28 cellular contexts compared by ENCODE assay signal in genomic region chr4:131013226-131013625, GRCh38.
"Had no signal": no experiment of that assay in that cellular context is flagged by ENCODE, and none has a peak within 500 bp of the region (broad histone marks: within the 10 kb centered on the region; RNA-seq: fewer than 3 reads in every experiment).

No MANE protein-coding gene starts in this region.

- ATAC-seq: naive thymus-derived CD8-positive, alpha-beta T cell; natural killer cell treated with Interleukin-12 subunit alpha and Interleukin-12 subunit beta and Interleukin-15 and Interleukin-18, amount 100 ng/mL, for 72 hours; pancreas; psoas muscle; right cardiac atrium; right lobe of liver; stimulated activated effector memory CD8-positive, alpha-beta T cell treated with anti-CD3 and anti-CD28 coated beads, Interleukin-12 subunit alpha, Interleukin-12 subunit beta, amount 100 ng/mL, for 72 hours; stimulated activated naive B cell treated with anti-CD40 and anti-IgM and Interleukin-4, amounts not matched to agents 10 μg/mL and 1 μg/mL and 100 μg/mL, for 72 hours had no signal

- H3K4me3 ChIP-seq: pancreas, psoas muscle, right lobe of liver, sigmoid colon, stomach, thoracic aorta, thyroid gland, tibial nerve, upper lobe of left lung, vagina had no signal

- FAIRE-seq: pancreas, small intestine, urothelium cell line had no signal

- H3K36me3 Mint-ChIP-seq: naive thymus-derived CD8-positive, alpha-beta T cell; natural killer cell treated with Interleukin-12 subunit alpha and Interleukin-12 subunit beta and Interleukin-15 and Interleukin-18, amount 100 ng/mL, for 72 hours; stimulated activated effector memory CD8-positive, alpha-beta T cell treated with anti-CD3 and anti-CD28 coated beads, Interleukin-12 subunit alpha, Interleukin-12 subunit beta, amount 100 ng/mL, for 72 hours; stimulated activated naive B cell treated with anti-CD40 and anti-IgM and Interleukin-4, amounts not matched to agents 10 μg/mL and 1 μg/mL and 100 μg/mL, for 72 hours had no signal

- H3K36me3 ChIP-seq: neutrophil, pancreas, right lobe of liver, sigmoid colon, stomach, thoracic aorta, thyroid gland, tibial nerve, upper lobe of left lung, vagina had no signal

- H3K27me3 ChIP-seq: neutrophil, pancreas, right lobe of liver, sigmoid colon, stomach, thyroid gland, tibial nerve, upper lobe of left lung, vagina had no signal

- H3K27ac ChIP-seq: neutrophil, pancreas, psoas muscle, right lobe of liver, sigmoid colon, stomach, thoracic aorta, thyroid gland, tibial nerve, upper lobe of left lung, vagina had no signal

- H3K9me3 Mint-ChIP-seq: nephron progenitor cell, neural crest cell had no signal

- H3K4me1 ChIP-seq: pancreas, psoas muscle, right lobe of liver, sigmoid colon, stomach, thyroid gland, tibial nerve, upper lobe of left lung, vagina had no signal

- H3K9me3 ChIP-seq: neutrophil, pancreas, psoas muscle, right lobe of liver, thoracic aorta, thyroid gland, tibial nerve, upper lobe of left lung, vagina had no signal

- DNase-seq: naive thymus-derived CD8-positive, alpha-beta T cell; nephron progenitor cell; nucleus accumbens; pancreas; psoas muscle; right cardiac atrium; right lobe of liver; sigmoid colon; small intestine; stimulated activated CD4-positive, alpha-beta T cell treated with anti-CD3 and anti-CD28 coated beads, Interleukin-15, amount 100 ng/mL, for 24 hours; stimulated activated CD4-positive, alpha-beta T cell treated with anti-CD3 and anti-CD28 coated beads, Interleukin-2, amount 100 ng/mL, for 24 hours; stimulated activated CD4-positive, alpha-beta T cell treated with anti-CD3 and anti-CD28 coated beads, Interleukin-2, amount 100 ng/mL, for 48 hours; stimulated activated CD4-positive, alpha-beta T cell treated with anti-CD3 and anti-CD28 coated beads, Interleukin-4, amount 100 ng/mL, for 24 hours; stimulated activated naive B cell treated with anti-CD40 and anti-IgM and Interleukin-4, amounts not matched to agents 10 μg/mL and 1 μg/mL and 100 μg/mL, for 72 hours; stimulated activated naive CD4-positive, alpha-beta T cell treated with Interleukin-2 at 50 U/mL for 16 hours; stomach; thyroid gland; trophoblast cell; upper lobe of left lung had no signal

- H3K27me3 Mint-ChIP-seq: naive thymus-derived CD8-positive, alpha-beta T cell; natural killer cell treated with Interleukin-12 subunit alpha and Interleukin-12 subunit beta and Interleukin-15 and Interleukin-18, amount 100 ng/mL, for 72 hours; stimulated activated naive B cell treated with anti-CD40 and anti-IgM and Interleukin-4, amounts not matched to agents 10 μg/mL and 1 μg/mL and 100 μg/mL, for 72 hours; stimulated activated naive CD8-positive, alpha-beta T cell treated with anti-CD3 and anti-CD28 coated beads, Interleukin-15, Interleukin-2, amounts not matched to agents 100 ng/mL and 50 ng/mL, for 24 hours had no signal

- H3K4me1 Mint-ChIP-seq: naive thymus-derived CD8-positive, alpha-beta T cell; nephron progenitor cell; neural crest cell; stimulated activated effector memory CD8-positive, alpha-beta T cell treated with anti-CD3 and anti-CD28 coated beads, Interleukin-12 subunit alpha, Interleukin-12 subunit beta, amount 100 ng/mL, for 72 hours; stimulated activated naive B cell treated with anti-CD40 and anti-IgM and Interleukin-4, amounts not matched to agents 10 μg/mL and 1 μg/mL and 100 μg/mL, for 72 hours had no signal

- H3K27ac Mint-ChIP-seq: naive thymus-derived CD8-positive, alpha-beta T cell; natural killer cell treated with Interleukin-12 subunit alpha and Interleukin-12 subunit beta and Interleukin-15 and Interleukin-18, amount 100 ng/mL, for 72 hours; nephron progenitor cell; stimulated activated effector memory CD8-positive, alpha-beta T cell treated with anti-CD3 and anti-CD28 coated beads, Interleukin-12 subunit alpha, Interleukin-12 subunit beta, amount 100 ng/mL, for 72 hours; stimulated activated naive B cell treated with anti-CD40 and anti-IgM and Interleukin-4, amounts not matched to agents 10 μg/mL and 1 μg/mL and 100 μg/mL, for 72 hours; stimulated activated naive CD8-positive, alpha-beta T cell treated with anti-CD3 and anti-CD28 coated beads, Interleukin-15, Interleukin-2, amounts not matched to agents 100 ng/mL and 50 ng/mL, for 24 hours had no signal

- H3K4me3 Mint-ChIP-seq: naive thymus-derived CD8-positive, alpha-beta T cell; natural killer cell treated with Interleukin-12 subunit alpha and Interleukin-12 subunit beta and Interleukin-15 and Interleukin-18, amount 100 ng/mL, for 72 hours; nephron progenitor cell; neural crest cell; stimulated activated effector memory CD8-positive, alpha-beta T cell treated with anti-CD3 and anti-CD28 coated beads, Interleukin-12 subunit alpha, Interleukin-12 subunit beta, amount 100 ng/mL, for 72 hours; stimulated activated naive B cell treated with anti-CD40 and anti-IgM and Interleukin-4, amounts not matched to agents 10 μg/mL and 1 μg/mL and 100 μg/mL, for 72 hours; stimulated activated naive CD8-positive, alpha-beta T cell treated with anti-CD3 and anti-CD28 coated beads, Interleukin-15, Interleukin-2, amounts not matched to agents 100 ng/mL and 50 ng/mL, for 24 hours had no signal
